14 cellular contexts compared by ENCODE assay signal in genomic region chr15:88908697-88909621, GRCh38. TPM values are rescaled to one million over a fixed set of nuclear protein-coding genes. Genes with fewer than 3 reads are reported as not detected.
DNase-seq lines count a peak whose midpoint lies in the region; ATAC-seq, FAIRE-seq and TF ChIP-seq lines count a peak whose summit lies in the region.
"Had no signal": no experiment of that assay in that cellular context is flagged by ENCODE, and none has a peak within 500 bp of the region (broad histone marks: within the 10 kb centered on the region; RNA-seq: fewer than 3 reads in every experiment).

No MANE protein-coding gene starts in this region.

- intact Hi-C loops in mucosa of descending colon (cut with DNase I, micrococcal nuclease), result loop anchor here (10.0 kb wide), 2 partner anchors 106 to 266 kb away; no protein-coding TSS in a partner anchor

- WGBS in H1 (ENCODE audit: extremely low coverage in 1 of 2, insufficient coverage in 1 of 2, insufficient read length in 1 of 2, insufficient replicate concordance in 2 of 2, low coverage in 1 of 2, low lambda C conversion rate in 2 of 2, missing lambda C conversion rate in 1 of 2), 2 experiments, result 92% methylated on average over 16 of the region's 16 CpGs; no CpG with 5 or more reads in 1 of the 2 experiments
- WGBS in neuronal stem cell (ENCODE audit: extremely low coverage in 2 of 2, insufficient read length in 2 of 2, insufficient replicate concordance in 1 of 2), 2 donors, result no CpG with 5 or more reads among the region's 16 CpGs
- WGBS in gastroesophageal sphincter (ENCODE audit: low coverage in 1 of 2), 2 donors, result 100% methylated on average over 1 of the region's 16 CpGs; no CpG with 5 or more reads in 1 of the 2 donors

- no peak for TF ChIP-seq POLR2A in H1 (IDR thresholded peaks at IDR 0.05; ENCODE audit: control extremely low read depth in 1 of 2, low read depth in 2 of 2, low read length in 2 of 2)
- no peak for TF ChIP-seq POLR2A in gastroesophageal sphincter (IDR thresholded peaks at IDR 0.05)

- H2AFZ ChIP-seq in H1 (ENCODE audit: low read length) (no peak overlapping the region), neuronal stem cell (ENCODE audit: low read length) (no peak overlapping the region)
- H2AFZ ChIP-seq: GM23248 had no signal

- H3K36me3 ChIP-seq in H7 (replicated peaks; ENCODE audit: control insufficient read depth, insufficient read depth, low read length) (peaks cover 67% of the 10 kb centered on the region), H1 (ENCODE audit: control insufficient read depth in 2 of 4, insufficient read depth in 4 of 4, low read length in 3 of 4) (peaks cover 51 to 79% (median 66%) of the 10 kb centered on the region in 4 experiments), neuronal stem cell (replicated peaks in 1 of 2; ENCODE audit: control insufficient read depth in 2 of 2, insufficient read depth in 2 of 2, low read length in 2 of 2) (peaks cover 29 to 72% of the 10 kb centered on the region in 2 donors), gastroesophageal sphincter (peaks cover 0 to 60% of the 10 kb centered on the region in 2 donors), mucosa of descending colon (ENCODE audit: low read depth) (no peaks in the 10 kb centered on the region)

- H4K8ac ChIP-seq in H1 (ENCODE audit: extremely low read depth, insufficient read depth, low read length) (no peak overlapping the region), neuronal stem cell (ENCODE audit: low read depth, low read length) (no peak overlapping the region)

- H3K4me3 ChIP-seq in AG10803 (ENCODE audit: low read length) (peak overlapping the region; percentile 22; the same call in 1 of the 2 replicates), H7 (ENCODE audit: insufficient read depth, low read depth, low read length) (no peak overlapping the region), H1 (ENCODE audit: extremely low read depth in 1 of 4, insufficient read depth in 2 of 4, low read depth in 3 of 4, low read length in 4 of 4) (peak overlapping the region in 1 of 4 experiments; percentile 89; a peak in 2 of 8 replicates), neuronal stem cell (ENCODE audit: low read length in 2 of 2) (no peak overlapping the region), gastroesophageal sphincter (peak overlapping the region in 1 of 2 donors; percentile 95), mucosa of descending colon (no peak overlapping the region)
- H3K4me3 ChIP-seq: dorsolateral prefrontal cortex, GM23248 had no signal

- FAIRE-seq in H1 (lab: Jason Lieb, UNC), result no peak
- FAIRE-seq: urothelium cell line had no signal

- H2BK12ac ChIP-seq in H1 (ENCODE audit: low read depth, low read length) (no peak overlapping the region), neuronal stem cell (ENCODE audit: low read length) (no peak overlapping the region)

- H3K79me2 ChIP-seq in H1 (ENCODE audit: control insufficient read depth in 1 of 2, insufficient read depth in 2 of 2, low read length in 2 of 2), result peaks cover 11 to 78% of the 10 kb centered on the region in 2 experiments

- no peak for TF ChIP-seq RAD21 in H1 (IDR thresholded peaks at IDR 0.05 in 1 of 2, conservative IDR thresholded peaks at IDR 0.05 in 1 of 2; ENCODE audit: low read depth in 2 of 2, low read length in 2 of 2)

- H2BK15ac ChIP-seq in H1 (ENCODE audit: low read length), result no peak overlapping the region
- no peak overlapping the region for H2BK15ac ChIP-seq in neuronal stem cell (ENCODE audit: low read length)

- H3K4me1 ChIP-seq in H1 (replicated peaks in 1 of 4; ENCODE audit: control insufficient read depth in 3 of 4, insufficient read depth in 4 of 4, low read length in 3 of 4) (peaks cover 2 to 36% (median 28%) of the 10 kb centered on the region in 4 experiments), neuronal stem cell (ENCODE audit: control insufficient read depth in 2 of 2, insufficient read depth in 1 of 2, low read depth in 1 of 2, low read length in 2 of 2) (peaks cover 4 to 18% of the 10 kb centered on the region in 2 donors), gastroesophageal sphincter (peaks cover 0 to 77% (median 40%) of the 10 kb centered on the region in 3 donors), mucosa of descending colon (ENCODE audit: low read depth) (no peaks in the 10 kb centered on the region)

- H3K23ac ChIP-seq in H1 (ENCODE audit: insufficient read length) (no peak overlapping the region), neuronal stem cell (ENCODE audit: low read depth, low read length, poor library complexity) (no peak overlapping the region)

- CTCF ChIA-PET in H1 (lab: Charles Lee; ENCODE audit: partially characterized antibody), result interaction anchor here (0.6 to 2.0 kb wide), 14 partner anchors 12 to 262 kb away, joined by 3 to 8 read pairs (median 5); no protein-coding TSS in a partner anchor

- H3K14ac ChIP-seq in H1 (ENCODE audit: insufficient read length), result no peak overlapping the region
- peak overlapping the region; percentile 2 for H3K14ac ChIP-seq in neuronal stem cell (ENCODE audit: low read length)

- H2BK120ac ChIP-seq in H1 (replicated peaks; ENCODE audit: low read depth, low read length) (no peak overlapping the region), neuronal stem cell (ENCODE audit: low read depth, low read length) (no peak overlapping the region)

- H3K27me3 ChIP-seq in H7 (ENCODE audit: control insufficient read depth, insufficient read depth, low read length), result no peaks in the 10 kb centered on the region
- H3K27me3 ChIP-seq in H1 (replicated peaks in 1 of 4; ENCODE audit: control insufficient read depth in 3 of 4, extremely low read depth in 1 of 4, insufficient read depth in 3 of 4, low read length in 3 of 4), result no peaks in the 10 kb centered on the region
- H3K27me3 ChIP-seq in neuronal stem cell (ENCODE audit: control insufficient read depth in 3 of 3, insufficient read depth in 3 of 3, low read depth in 1 of 3, low read length in 3 of 3), result no peaks in the 10 kb centered on the region
- no peaks in the 10 kb centered on the region for H3K27me3 ChIP-seq in gastroesophageal sphincter

- POLR2A ChIA-PET in H1 (lab: Charles Lee; ENCODE audit: partially characterized antibody), result interaction anchor here (0.5 to 27.2 kb wide), 12 partner anchors 16 to 242 kb away, joined by 3 to 607 read pairs (median 4); partner anchors contain the start of gene HAPLN3

- H4K20me1 ChIP-seq in H1 (replicated peaks in 1 of 2; ENCODE audit: control insufficient read depth in 1 of 2, insufficient read depth in 2 of 2, low read length in 2 of 2), result peaks cover 46 to 57% of the 10 kb centered on the region in 2 experiments

- peak overlapping the region; percentile 48; the same call in 1 of the 2 replicates for H3K27ac ChIP-seq in H1 (ENCODE audit: low read depth, low read length)
- H3K27ac ChIP-seq in neuronal stem cell (replicated peaks; ENCODE audit: low read length), result no peak overlapping the region
- H3K27ac ChIP-seq in gastroesophageal sphincter, result peak overlapping the region in 2 of 4 donors; percentile 57 to 92
- H3K27ac ChIP-seq: GM23248 had no signal

- peaks cover 9% of the 10 kb centered on the region; the same call in 1 of the 2 replicates for H3K23me2 ChIP-seq in H1 (ENCODE audit: low read depth, low read length)

- DNase-seq in AG10803 (ENCODE audit: low read depth), result no peak
- peak; percentile 35 for DNase-seq in H7
- DNase-seq in H1 (ENCODE audit: low read depth in 1 of 2, low spot score in 2 of 2), result no peak
- no peak for DNase-seq in neuronal stem cell (ENCODE audit: low spot score)
- no peak for DNase-seq in mucosa of descending colon
- DNase-seq: activated CD8-positive, alpha-beta memory T cell treated with anti-CD3 and anti-CD28 coated beads for 24 hours; activated naive CD4-positive, alpha-beta T cell treated with anti-CD3 and anti-CD28 coated beads, Interleukin-2, amount 50 U/mL, for 16 hours; GM23248; NCI-H2171 had no signal

- H2BK5ac ChIP-seq in H1 (ENCODE audit: low read depth, low read length) (peak overlapping the region; percentile 52; the same call in 1 of the 2 replicates), neuronal stem cell (ENCODE audit: low read length) (no peak overlapping the region)

- H3K4ac ChIP-seq in H1 (replicated peaks; ENCODE audit: insufficient read length, low read depth, low read length), result no peak overlapping the region
- H3K4ac ChIP-seq in neuronal stem cell (ENCODE audit: low read length), result no peak overlapping the region

- H3K9me3 ChIP-seq in H1 (ENCODE audit: insufficient read depth in 2 of 2, low read depth in 1 of 2, low read length in 1 of 2) (no peaks in the 10 kb centered on the region), neuronal stem cell (replicated peaks in 1 of 2; ENCODE audit: control insufficient read depth in 2 of 2, insufficient read depth in 1 of 2, low read depth in 1 of 2, low read length in 2 of 2) (no peaks in the 10 kb centered on the region), gastroesophageal sphincter (no peaks in the 10 kb centered on the region), mucosa of descending colon (no peaks in the 10 kb centered on the region)

- no peak overlapping the region for H4K5ac ChIP-seq in H1 (ENCODE audit: insufficient read length, low read depth, low read length)

- H3K4me2 ChIP-seq in H1 (ENCODE audit: insufficient read depth in 1 of 2, low read depth in 2 of 2, low read length in 2 of 2) (peak overlapping the region; percentile 70 to 89), neuronal stem cell (ENCODE audit: insufficient read depth, low read length, poor library complexity, severe bottlenecking) (no peak overlapping the region)

- no peak overlapping the region for H2BK20ac ChIP-seq in H1 (ENCODE audit: low read length)

- TF ChIP-seq EP300 in H1 (IDR thresholded peaks at IDR 0.05; ENCODE audit: borderline replicate concordance in 1 of 2, low read depth in 2 of 2, low read length in 2 of 2), result no peak
- no peak for TF ChIP-seq EP300 in gastroesophageal sphincter (IDR thresholded peaks at IDR 0.05)

- ATAC-seq in gastroesophageal sphincter (no peak), mucosa of descending colon (no peak), GM21367 (IDR thresholded peaks at IDR 0.05; ENCODE audit: unreplicated experiment) (no peak), GM21515 (IDR thresholded peaks at IDR 0.05; ENCODE audit: unreplicated experiment) (no peak)

- H2AK5ac ChIP-seq in H1 (ENCODE audit: low read depth, low read length) (no peak overlapping the region), neuronal stem cell (ENCODE audit: low read depth, low read length) (no peak overlapping the region)

- TF ChIP-seq CTCF in AG10803 (conservative IDR thresholded peaks at IDR 0.05; ENCODE audit: low read length) (no peak), H1 (IDR thresholded peaks at IDR 0.05; ENCODE audit: control extremely low read depth in 1 of 3, insufficient read depth in 1 of 3, low read depth in 1 of 3, low read length in 3 of 3) (no peak), gastroesophageal sphincter (IDR thresholded peaks at IDR 0.05) (no peak), mucosa of descending colon (IDR thresholded peaks at IDR 0.05) (no peak)

- no peak overlapping the region for H3K56ac ChIP-seq in H1 (replicated peaks; ENCODE audit: insufficient read length, low read depth, low read length)

- H3K9ac ChIP-seq in H1 (replicated peaks in 1 of 4; ENCODE audit: extremely low read depth in 1 of 4, low read depth in 3 of 4, low read length in 3 of 4) (no peak overlapping the region; a peak in 1 of 7 replicates), neuronal stem cell (ENCODE audit: low read depth, low read length, poor library complexity) (no peak overlapping the region)
- H3K9ac ChIP-seq: GM23248 had no signal

- peaks cover 28% of the 10 kb centered on the region for H3K79me1 ChIP-seq in H1 (ENCODE audit: low read depth, low read length)
- peaks cover 7% of the 10 kb centered on the region for H3K79me1 ChIP-seq in neuronal stem cell (ENCODE audit: low read depth, low read length)

- H4K91ac ChIP-seq in H1 (replicated peaks; ENCODE audit: insufficient read length, low read length) (no peak overlapping the region), neuronal stem cell (ENCODE audit: low read depth, low read length, poor library complexity) (no peak overlapping the region)

- no peak overlapping the region for H3K18ac ChIP-seq in H1 (ENCODE audit: extremely low read depth, low read length)
- peak overlapping the region; percentile 25 for H3K18ac ChIP-seq in neuronal stem cell (ENCODE audit: low read length)

RNA-seq across cellular contexts. Expression of gene MFGE8, which starts 4.2 kb away (rescaled TPM):
- total RNA-seq in H7 (2014; rRNA removed; shearing (Covaris generic)), result 151 and 182 TPM in 2 replicates
- total RNA-seq in H1 (2021; fragmentation: NEBNext Ultra II Directional; extraction: Animal tissue kit (Norgen Biotek cat#: 25700)), result 1,211 and 1,237 TPM in 2 replicates
- polyA plus RNA-seq in H1 (2011; rRNA removed), result 2,117 and 2,643 TPM in 2 replicates
- 1,895 TPM for polyA plus RNA-seq in H1 (2011; cell fraction: cytosol; rRNA removed)
- polyA plus RNA-seq in H1 (2011; cell fraction: nucleus; rRNA removed), result 4,441 TPM
- polyA plus RNA-seq in H1 (2012, experiment 1 of 2), result 1,613 to 2,038 TPM (median 1,926 TPM) in 4 replicates
- 1,448 TPM for polyA plus RNA-seq in H1 (2012, experiment 2 of 2)
- polyA plus RNA-seq in H1 (2013, experiment 1 of 2), result 955 TPM
- polyA plus RNA-seq in H1 (2013, experiment 2 of 2), result 930 TPM
- 1,165 and 1,269 TPM in 2 replicates for polyA minus RNA-seq in H1 (2011; rRNA and poly(A)+ RNA removed)
- polyA minus RNA-seq in H1 (2011; cell fraction: cytosol; rRNA and poly(A)+ RNA removed), result 1,023 TPM
- polyA minus RNA-seq in H1 (2011; cell fraction: nucleus; rRNA and poly(A)+ RNA removed), result 1,091 TPM
- polyA plus RNA-seq in neuronal stem cell (2013, experiment 1 of 2), result 104 TPM
- polyA plus RNA-seq in neuronal stem cell (2013, experiment 2 of 2), result 101 TPM
- total RNA-seq in gastroesophageal sphincter (100 to 1,000 TPM; 496 to 734 (median 508) TPM), mucosa of descending colon (100 to 1,000 TPM in 1 of 3 donors, 10 to 100 TPM in 2; 24.2 to 102 (median 66.7) TPM)

RNA-seq across cellular contexts. Expression of gene HAPLN3, which starts 13.6 kb away (rescaled TPM):
- 8.1 and 11.5 TPM in 2 replicates for total RNA-seq in H7 (2014; rRNA removed; shearing (Covaris generic))
- total RNA-seq in H1 (2021; fragmentation: NEBNext Ultra II Directional; extraction: Animal tissue kit (Norgen Biotek cat#: 25700)), result 76.2 and 80.9 TPM in 2 replicates
- 79.7 and 115 TPM in 2 replicates for polyA plus RNA-seq in H1 (2011; rRNA removed)
- polyA plus RNA-seq in H1 (2011; cell fraction: cytosol; rRNA removed), result 102 TPM
- polyA plus RNA-seq in H1 (2011; cell fraction: nucleus; rRNA removed), result 143 TPM
- polyA plus RNA-seq in H1 (2012, experiment 1 of 2), result 49.1 to 81.6 TPM (median 72.4 TPM) in 4 replicates
- 68.3 TPM for polyA plus RNA-seq in H1 (2012, experiment 2 of 2)
- 61.1 TPM for polyA plus RNA-seq in H1 (2013, experiment 1 of 2)
- 63.9 TPM for polyA plus RNA-seq in H1 (2013, experiment 2 of 2)
- polyA minus RNA-seq in H1 (2011; rRNA and poly(A)+ RNA removed), result 17.3 and 31.2 TPM in 2 replicates
- 40.7 TPM for polyA minus RNA-seq in H1 (2011; cell fraction: cytosol; rRNA and poly(A)+ RNA removed)
- 26.8 TPM for polyA minus RNA-seq in H1 (2011; cell fraction: nucleus; rRNA and poly(A)+ RNA removed)
- 14.9 TPM for polyA plus RNA-seq in neuronal stem cell (2013, experiment 1 of 2)
- 14.3 TPM for polyA plus RNA-seq in neuronal stem cell (2013, experiment 2 of 2)
- total RNA-seq in gastroesophageal sphincter (10 to 100 TPM in 1 of 4 donors, 1 to 10 TPM in 3; 3.0 to 10.5 (median 6.7) TPM), mucosa of descending colon (1 to 10 TPM; 2.7 to 6.7 (median 4.0) TPM)
